Comparison of ENCODE assay signal across 8 cellular contexts in the genomic region with DNA sequence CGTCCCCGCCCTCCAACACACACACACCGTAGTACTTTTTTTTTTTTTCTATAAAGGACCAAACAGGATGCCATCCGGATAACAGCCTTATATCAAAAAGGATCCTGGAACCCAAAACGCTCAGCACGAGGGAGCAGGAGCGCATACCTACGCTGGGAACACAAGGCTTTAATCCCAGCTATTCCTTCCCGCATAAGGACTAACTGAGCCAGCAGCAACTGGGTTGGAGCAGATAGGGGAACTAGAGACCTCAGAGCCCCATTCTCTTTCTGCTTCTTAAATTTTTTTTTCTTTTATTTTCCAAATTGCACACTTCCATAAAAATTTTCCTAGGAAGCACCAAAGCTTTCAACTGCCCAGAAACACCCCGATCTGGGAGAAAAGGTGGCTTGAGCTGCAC. TPM values are rescaled to one million over a fixed set of nuclear protein-coding genes. Genes with fewer than 3 reads are reported as not detected.
DNase-seq lines count a peak whose midpoint lies in the region; ATAC-seq and TF ChIP-seq lines count a peak whose summit lies in the region.

No MANE protein-coding gene starts in this region.

- H3K9me3 Mint-ChIP-seq in activated B cell treated with CpG ODN at 0.5 μM for 24 hours = peaks cover 12% of the 10 kb centered on the region
- peaks cover 6% of the 10 kb centered on the region for H3K9me3 Mint-ChIP-seq in stimulated activated memory B cell treated with anti-CD40 and anti-IgM and Interleukin-4, amounts not matched to agents 10 μg/mL and 1 μg/mL and 100 μg/mL, for 72 hours

- CTCF ChIA-PET in activated B cell treated with CpG ODN at 0.5 μM for 24 hours (lab: Charles Lee) = interaction anchor here (1.2 to 3.3 kb wide), 7 partner anchors 14 to 75 kb away, joined by 3 to 24 read pairs (median 5); no protein-coding TSS in a partner anchor

- DNase-seq in NCI-H82 (lab: John Stamatoyannopoulos, UW) (peak; percentile 1), NCI-H82 treated with DMSO at 0.1 percent for 48 hours (lab: John Stamatoyannopoulos, UW; ENCODE audit: unreplicated experiment) (no peak), activated B cell treated with CpG ODN at 0.5 μM for 24 hours (no peak), iPS DF 6.9 (ENCODE audit: low read depth, low spot score) (no peak), NCI-H226 (no peak)
- no peak for DNase-seq in stimulated activated CD4-positive, alpha-beta T cell treated with anti-CD3 and anti-CD28 coated beads, Interleukin-4, amount 100 ng/mL, for 1 hour

- POLR2A ChIA-PET in activated B cell treated with CpG ODN at 0.5 μM for 24 hours (lab: Charles Lee) = interaction anchor here (1.1 to 4.0 kb wide), 15 partner anchors 9 to 67 kb away, joined by 5 to 37 read pairs (median 13); partner anchors contain the start of genes EPM2AIP1 and MLH1

- peak overlapping the region; percentile 68 for H3K27ac Mint-ChIP-seq in activated B cell treated with CpG ODN at 0.5 μM for 24 hours
- peak overlapping the region; percentile 86 for H3K27ac Mint-ChIP-seq in stimulated activated memory B cell treated with anti-CD40 and anti-IgM and Interleukin-4, amounts not matched to agents 10 μg/mL and 1 μg/mL and 100 μg/mL, for 72 hours

- H3K4me3 ChIP-seq in iPS DF 6.9 (ENCODE audit: low read length) = peak overlapping the region; percentile 72; the same call in 1 of the 2 replicates

- H3K4me1 ChIP-seq in iPS DF 6.9 (ENCODE audit: control insufficient read depth, insufficient read depth, low read length) = no peaks in the 10 kb centered on the region

- no CpG with 5 or more reads among the region's 10 CpGs for WGBS in iPS DF 6.9 (ENCODE audit: insufficient coverage, insufficient read length)

- peaks cover 2% of the 10 kb centered on the region for H3K36me3 Mint-ChIP-seq in activated B cell treated with CpG ODN at 0.5 μM for 24 hours (ENCODE audit: low read depth)
- H3K36me3 Mint-ChIP-seq in stimulated activated memory B cell treated with anti-CD40 and anti-IgM and Interleukin-4, amounts not matched to agents 10 μg/mL and 1 μg/mL and 100 μg/mL, for 72 hours = peaks cover 7% of the 10 kb centered on the region

- peak overlapping the region; percentile 87 for H3K4me3 Mint-ChIP-seq in activated B cell treated with CpG ODN at 0.5 μM for 24 hours
- H3K4me3 Mint-ChIP-seq in stimulated activated memory B cell treated with anti-CD40 and anti-IgM and Interleukin-4, amounts not matched to agents 10 μg/mL and 1 μg/mL and 100 μg/mL, for 72 hours = peak overlapping the region; percentile 89

- no peak for TF ChIP-seq CTCF in activated B cell treated with CpG ODN at 0.5 μM for 24 hours (IDR thresholded peaks at IDR 0.05)

- ATAC-seq in activated B cell treated with CpG ODN at 0.5 μM for 24 hours (ENCODE audit: low read depth) (no peak), HG03432 (IDR thresholded peaks at IDR 0.05; ENCODE audit: unreplicated experiment) (no peak)
- ATAC-seq in stimulated activated memory B cell treated with anti-CD40 and anti-IgM and Interleukin-4, amounts not matched to agents 10 μg/mL and 1 μg/mL and 100 μg/mL, for 72 hours = no peak

- H3K27me3 ChIP-seq in iPS DF 6.9 (ENCODE audit: control insufficient read depth, insufficient read depth, low read length) = peaks cover 7% of the 10 kb centered on the region; the same call in 1 of the 2 replicates

- no peaks in the 10 kb centered on the region for H3K9me3 ChIP-seq in iPS DF 6.9 (ENCODE audit: control insufficient read depth, insufficient read depth, low read length)

- no peaks in the 10 kb centered on the region for H3K36me3 ChIP-seq in iPS DF 6.9 (ENCODE audit: control insufficient read depth, insufficient read depth, low read length)

- intact Hi-C loops in activated B cell treated with CpG ODN at 0.5 μM for 24 hours (cut with micrococcal nuclease) = no loop called here

- no peak overlapping the region for H3K27ac ChIP-seq in iPS DF 6.9 (ENCODE audit: low read length)

- peaks cover 26% of the 10 kb centered on the region for H3K4me1 Mint-ChIP-seq in activated B cell treated with CpG ODN at 0.5 μM for 24 hours
- H3K4me1 Mint-ChIP-seq in stimulated activated memory B cell treated with anti-CD40 and anti-IgM and Interleukin-4, amounts not matched to agents 10 μg/mL and 1 μg/mL and 100 μg/mL, for 72 hours = peaks cover 22% of the 10 kb centered on the region

- no peaks in the 10 kb centered on the region for H3K27me3 Mint-ChIP-seq in activated B cell treated with CpG ODN at 0.5 μM for 24 hours
- H3K27me3 Mint-ChIP-seq in stimulated activated memory B cell treated with anti-CD40 and anti-IgM and Interleukin-4, amounts not matched to agents 10 μg/mL and 1 μg/mL and 100 μg/mL, for 72 hours = no peaks in the 10 kb centered on the region

RNA-seq across cellular contexts. Expression of gene TRANK1, which starts 1.3 kb away (rescaled TPM):
- 109 and 135 TPM in 2 replicates for total RNA-seq in activated B cell treated with CpG ODN at 0.5 μM for 24 hours

RNA-seq across cellular contexts. Expression of gene EPM2AIP1, which starts 49.3 kb away (rescaled TPM):
- 30.1 and 30.7 TPM in 2 replicates for total RNA-seq in activated B cell treated with CpG ODN at 0.5 μM for 24 hours

RNA-seq across cellular contexts. Expression of gene MLH1, which starts 49.7 kb away (rescaled TPM):
- total RNA-seq in activated B cell treated with CpG ODN at 0.5 μM for 24 hours = 45.8 and 46.2 TPM in 2 replicates
